In genomic region chr13:114067886-114068722, GRCh38 we compare ENCODE assay signal across 8 cellular contexts.
DNase-seq lines count a peak whose midpoint lies in the region; ATAC-seq and TF ChIP-seq lines count a peak whose summit lies in the region.

No MANE protein-coding gene starts in this region.

- H3K9me3 Mint-ChIP-seq in CD4-positive, alpha-beta T cell = no peaks in the 10 kb centered on the region
- peaks cover 4% of the 10 kb centered on the region for H3K9me3 Mint-ChIP-seq in stimulated activated naive CD8-positive, alpha-beta T cell treated with anti-CD3 and anti-CD28 coated beads, Interleukin-15, Interleukin-2, amounts not matched to agents 100 ng/mL and 50 ng/mL, for 24 hours

- peaks cover 77% of the 10 kb centered on the region for H3K36me3 Mint-ChIP-seq in CD4-positive, alpha-beta T cell (ENCODE audit: low read depth)
- peaks cover 24% of the 10 kb centered on the region for H3K36me3 Mint-ChIP-seq in stimulated activated naive CD8-positive, alpha-beta T cell treated with anti-CD3 and anti-CD28 coated beads, Interleukin-15, Interleukin-2, amounts not matched to agents 100 ng/mL and 50 ng/mL, for 24 hours (ENCODE audit: low read depth)

- intact Hi-C loops in CD4-positive, alpha-beta T cell (cut with DNase I, micrococcal nuclease) = loop anchor here (2.0 to 5.0 kb wide), 4 partner anchors 44 to 159 kb away; no protein-coding TSS in a partner anchor

- peak in 4 of 10 experiments; percentile 19 to 53 (median 38) for DNase-seq in CD4-positive, alpha-beta T cell
- DNase-seq in activated CD4-positive, alpha-beta T cell treated with anti-CD3 and anti-CD28 coated beads, Interleukin-2, amount 50 U/mL, for 1 hour = peak; percentile 42
- peak; percentile 30 for DNase-seq in germinal center (ENCODE audit: low spot score)
- no peak for DNase-seq in AG20443 (ENCODE audit: low spot score)
- no peak for DNase-seq in NCI-H524 treated with DMSO at 0.1 percent for 48 hours (lab: John Stamatoyannopoulos, UW)
- no peak for DNase-seq in foreskin fibroblast

- H3K4me3 Mint-ChIP-seq in CD4-positive, alpha-beta T cell = peak overlapping the region; percentile 76
- H3K4me3 Mint-ChIP-seq in stimulated activated naive CD8-positive, alpha-beta T cell treated with anti-CD3 and anti-CD28 coated beads, Interleukin-15, Interleukin-2, amounts not matched to agents 100 ng/mL and 50 ng/mL, for 24 hours = peak overlapping the region; percentile 77

- H3K27me3 ChIP-seq in CD4-positive, alpha-beta T cell (ENCODE audit: control insufficient read depth, insufficient read depth, low read length) = no peaks in the 10 kb centered on the region

- H3K4me3 ChIP-seq in foreskin fibroblast (ENCODE audit: low read depth in 1 of 2, low read length in 2 of 2) = no peak overlapping the region

- POLR2A ChIA-PET in CD4-positive, alpha-beta T cell (lab: Charles Lee) = interaction anchor here (0.8 to 4.3 kb wide), 15 partner anchors 9 to 250 kb away, joined by 3 to 33 read pairs (median 4); partner anchors contain the start of gene UPF3A

- no peaks in the 10 kb centered on the region for H3K9me3 ChIP-seq in CD4-positive, alpha-beta T cell (ENCODE audit: control insufficient read depth, low read length)

- peaks cover 74% of the 10 kb centered on the region for H3K4me1 Mint-ChIP-seq in CD4-positive, alpha-beta T cell (ENCODE audit: low read depth)
- H3K4me1 Mint-ChIP-seq in stimulated activated naive CD8-positive, alpha-beta T cell treated with anti-CD3 and anti-CD28 coated beads, Interleukin-15, Interleukin-2, amounts not matched to agents 100 ng/mL and 50 ng/mL, for 24 hours (ENCODE audit: low read depth) = peaks cover 67% of the 10 kb centered on the region

- H3K27ac Mint-ChIP-seq in CD4-positive, alpha-beta T cell = peak overlapping the region; percentile 95
- peak overlapping the region; percentile 93 for H3K27ac Mint-ChIP-seq in stimulated activated naive CD8-positive, alpha-beta T cell treated with anti-CD3 and anti-CD28 coated beads, Interleukin-15, Interleukin-2, amounts not matched to agents 100 ng/mL and 50 ng/mL, for 24 hours

- CTCF ChIA-PET in CD4-positive, alpha-beta T cell (lab: Charles Lee) = interaction anchor here (1.1 to 1.2 kb wide), 3 partner anchors 9 to 158 kb away, joined by 3 to 5 read pairs (median 4); no protein-coding TSS in a partner anchor

- peak; percentile 32 for ATAC-seq in CD4-positive, alpha-beta T cell (ENCODE audit: poor library complexity)
- ATAC-seq in GM21717 (IDR thresholded peaks at IDR 0.05; ENCODE audit: unreplicated experiment) = peak; percentile 34

- no peaks in the 10 kb centered on the region for H3K27me3 Mint-ChIP-seq in CD4-positive, alpha-beta T cell
- H3K27me3 Mint-ChIP-seq in stimulated activated naive CD8-positive, alpha-beta T cell treated with anti-CD3 and anti-CD28 coated beads, Interleukin-15, Interleukin-2, amounts not matched to agents 100 ng/mL and 50 ng/mL, for 24 hours = no peaks in the 10 kb centered on the region

- no peak for TF ChIP-seq CTCF in CD4-positive, alpha-beta T cell (IDR thresholded peaks at IDR 0.05)
- no peak for TF ChIP-seq CTCF in foreskin fibroblast (IDR thresholded peaks at IDR 0.05; ENCODE audit: low read depth, low read length)

- peak overlapping the region; percentile 74 for H3K27ac ChIP-seq in CD4-positive, alpha-beta T cell (ENCODE audit: low read depth, low read length)

Comparison
In these comparisons a context has a peak if more than half of its experiments do, and no peak if none do; other contexts are left out.
1. DNase-seq: peak in activated CD4-positive, alpha-beta T cell treated with anti-CD3 and anti-CD28 coated beads, Interleukin-2, amount 50 U/mL, for 1 hour (single experiment) and germinal center (single experiment); none in AG20443 (single experiment), NCI-H524 treated with DMSO at 0.1 percent for 48 hours (single experiment) and foreskin fibroblast (0 of 2).